8 cellular contexts compared by ENCODE assay signal in genomic region chr13:27424246-27425150, GRCh38. TPM values are rescaled to one million over a fixed set of nuclear protein-coding genes. Genes with fewer than 3 reads are reported as not detected.
DNase-seq lines count a peak whose midpoint lies in the region; ATAC-seq and TF ChIP-seq lines count a peak whose summit lies in the region.

GTF3A (plus strand) TSS chr13:27424619.

- DNase-seq in AML-193 (lab: John Stamatoyannopoulos, UW) = peak; percentile 91
- DNase-seq in NCI-H526 treated with DMSO at 0.1 percent for 48 hours (lab: John Stamatoyannopoulos, UW) = peak; percentile 87
- DNase-seq in activated CD4-positive, alpha-beta T cell treated with anti-CD3 and anti-CD28 coated beads, Interleukin-2, amount 50 U/mL, for 1 hour = peak; percentile 83
- peak; percentile 38 for DNase-seq in cortex of kidney (lab: John Stamatoyannopoulos, UW)
- DNase-seq in left lobe of liver (ENCODE audit: low spot score) = peak; percentile 90
- DNase-seq in stimulated activated CD4-positive, alpha-beta T cell treated with anti-CD3 and anti-CD28 coated beads, Interleukin-2, amount 100 ng/mL, for 24 hours = peak; percentile 85 to 87

- peak; percentile 96 for TF ChIP-seq POLR2A in GM19193 (IDR thresholded peaks at IDR 0.05; ENCODE audit: extremely low read depth, insufficient read depth, insufficient read length)

- ATAC-seq in HG03432 (IDR thresholded peaks at IDR 0.05; ENCODE audit: unreplicated experiment) (peak; percentile 75), left lobe of liver (peak; percentile 85)

RNA-seq across cellular contexts. Expression of gene GTF3A, which starts in this region (rescaled TPM):
- 64.5 TPM for total RNA-seq in left lobe of liver

Comparison
In these comparisons a context has a peak if more than half of its experiments do, and no peak if none do; other contexts are left out.
1. Peak in every context shown above with its lines: DNase-seq and ATAC-seq.
2. DNase-seq: peak in every context shown above with its lines; median percentile 91 in AML-193; 90 in left lobe of liver; 87 in NCI-H526 treated with DMSO at 0.1 percent for 48 hours; 86 in stimulated activated CD4-positive, alpha-beta T cell treated with anti-CD3 and anti-CD28 coated beads, Interleukin-2, amount 100 ng/mL, for 24 hours; 83 in activated CD4-positive, alpha-beta T cell treated with anti-CD3 and anti-CD28 coated beads, Interleukin-2, amount 50 U/mL, for 1 hour; 38 in cortex of kidney.